ENCODE assay signal across 29 cellular contexts in the genomic region with DNA sequence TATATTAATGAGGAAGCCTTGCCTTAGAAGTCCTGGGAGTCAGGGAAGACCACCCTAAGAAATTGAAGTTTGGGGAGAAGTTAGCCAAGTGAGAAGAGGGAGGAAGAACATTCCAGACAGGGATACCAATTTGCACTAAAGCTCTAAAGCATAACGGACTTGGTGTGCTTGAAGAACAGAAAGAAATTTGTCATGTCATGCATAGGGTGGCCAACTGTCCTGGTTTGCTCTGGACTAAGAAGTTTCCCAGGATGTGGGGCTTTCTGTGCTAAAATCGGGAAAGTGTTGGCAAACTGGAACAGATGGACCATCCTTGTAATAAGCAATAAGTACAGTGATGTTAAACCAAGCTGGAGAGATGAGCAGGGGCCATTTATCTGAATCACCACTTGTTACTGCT.
"Had no signal": no experiment of that assay in that cellular context is flagged by ENCODE, and none has a peak within 500 bp of the region (broad histone marks: within the 10 kb centered on the region; RNA-seq: fewer than 3 reads in every experiment).

No MANE protein-coding gene starts in this region.

- H3K4me1 ChIP-seq: stomach, testis, tibial nerve, transverse colon, upper lobe of left lung, upper lobe of right lung, uterus, vagina had no signal

- H3K9me3 ChIP-seq: stomach, suprapubic skin, testis, thoracic aorta, thyroid gland, tibial artery, tibial nerve, transverse colon, upper lobe of left lung, upper lobe of right lung, uterus, vagina had no signal

- H3K27ac ChIP-seq: stomach, suprapubic skin, testis, thoracic aorta, thyroid gland, tibial artery, tibial nerve, transverse colon, upper lobe of left lung, upper lobe of right lung, uterus, vagina had no signal

- DNase-seq: stimulated activated CD4-positive, alpha-beta T cell treated with anti-CD3 and anti-CD28 coated beads, Interleukin-2, amount 100 ng/mL, for 48 hours; stimulated activated CD4-positive, alpha-beta T cell treated with anti-CD3 and anti-CD28 coated beads, Interleukin-4, amount 100 ng/mL, for 1 hour; stimulated activated CD4-positive, alpha-beta T cell treated with anti-CD3 and anti-CD28 coated beads, Interleukin-4, amount 100 ng/mL, for 24 hours; stimulated activated CD4-positive, alpha-beta T cell treated with anti-CD3 and anti-CD28 coated beads, Interleukin-4, amount 100 ng/mL, for 4 hours; stimulated activated CD8-positive, alpha-beta memory T cell treated with anti-CD3 and anti-CD28 coated beads, Interleukin-4, amount 100 ng/mL, for 48 hours; stimulated activated naive B cell treated with anti-CD40 and anti-IgM and Interleukin-4, amounts not matched to agents 10 μg/mL and 1 μg/mL and 100 μg/mL, for 72 hours; stimulated activated naive CD4-positive, alpha-beta T cell; stimulated activated naive CD4-positive, alpha-beta T cell treated with Interleukin-2 at 50 U/mL for 16 hours; stimulated activated naive CD8-positive, alpha-beta T cell treated with anti-CD3 and anti-CD28 coated beads, Interleukin-15, amount 100 ng/mL, for 72 hours; stimulated activated naive CD8-positive, alpha-beta T cell treated with anti-CD3 and anti-CD28 coated beads, Interleukin-15, Interleukin-2, amounts not matched to agents 100 U/mL and 50 U/mL, for 24 hours; stomach; substantia nigra; testis; thyroid gland; tibial artery; transverse colon; trophoblast cell; upper lobe of left lung; upper lobe of right lung; uterus had no signal

- H3K27me3 ChIP-seq: stomach, suprapubic skin, testis, thyroid gland, tibial artery, tibial nerve, transverse colon, upper lobe of left lung, upper lobe of right lung, uterus, vagina had no signal

- ATAC-seq: stimulated activated effector memory CD8-positive, alpha-beta T cell treated with anti-CD3 and anti-CD28 coated beads, Interleukin-12 subunit alpha, Interleukin-12 subunit beta, amount 100 ng/mL, for 72 hours; stimulated activated naive B cell treated with anti-CD40 and anti-IgM and Interleukin-4, amounts not matched to agents 10 μg/mL and 1 μg/mL and 100 μg/mL, for 72 hours; stimulated activated naive CD8-positive, alpha-beta T cell treated with anti-CD3 and anti-CD28 coated beads, Interleukin-15, amount 100 ng/mL, for 72 hours; stimulated activated naive CD8-positive, alpha-beta T cell treated with anti-CD3 and anti-CD28 coated beads, Interleukin-15, Interleukin-2, amounts not matched to agents 100 U/mL and 50 U/mL, for 24 hours; upper lobe of right lung had no signal

- H3K9me3 Mint-ChIP-seq: stimulated activated effector memory CD8-positive, alpha-beta T cell treated with anti-CD3 and anti-CD28 coated beads, Interleukin-12 subunit alpha, Interleukin-12 subunit beta, amount 100 ng/mL, for 72 hours; stimulated activated memory B cell treated with anti-CD40 and anti-IgM and Interleukin-4, amounts not matched to agents 10 μg/mL and 1 μg/mL and 100 μg/mL, for 72 hours; stimulated activated naive B cell treated with anti-CD40 and anti-IgM and Interleukin-4, amounts not matched to agents 10 μg/mL and 1 μg/mL and 100 μg/mL, for 72 hours; stimulated activated naive CD8-positive, alpha-beta T cell treated with anti-CD3 and anti-CD28 coated beads, Interleukin-15, Interleukin-2, amounts not matched to agents 100 ng/mL and 50 ng/mL, for 24 hours had no signal

- H3K4me3 ChIP-seq: stomach, suprapubic skin, testis, thoracic aorta, thyroid gland, tibial artery, tibial nerve, transverse colon, upper lobe of left lung, upper lobe of right lung, uterus, vagina had no signal

- FAIRE-seq: urothelium cell line had no signal

- H3K27ac Mint-ChIP-seq: stimulated activated effector memory CD8-positive, alpha-beta T cell treated with anti-CD3 and anti-CD28 coated beads, Interleukin-12 subunit alpha, Interleukin-12 subunit beta, amount 100 ng/mL, for 72 hours; stimulated activated memory B cell treated with anti-CD40 and anti-IgM and Interleukin-4, amounts not matched to agents 10 μg/mL and 1 μg/mL and 100 μg/mL, for 72 hours; stimulated activated naive B cell treated with anti-CD40 and anti-IgM and Interleukin-4, amounts not matched to agents 10 μg/mL and 1 μg/mL and 100 μg/mL, for 72 hours; stimulated activated naive CD8-positive, alpha-beta T cell treated with anti-CD3 and anti-CD28 coated beads, Interleukin-15, amount 100 ng/mL, for 72 hours; stimulated activated naive CD8-positive, alpha-beta T cell treated with anti-CD3 and anti-CD28 coated beads, Interleukin-15, Interleukin-2, amounts not matched to agents 100 ng/mL and 50 ng/mL, for 24 hours; type B pancreatic cell had no signal

- H3K36me3 ChIP-seq: stomach, suprapubic skin, thoracic aorta, thyroid gland, tibial artery, tibial nerve, transverse colon, upper lobe of left lung, upper lobe of right lung, uterus, vagina had no signal

- H3K4me3 Mint-ChIP-seq: stimulated activated effector memory CD8-positive, alpha-beta T cell treated with anti-CD3 and anti-CD28 coated beads, Interleukin-12 subunit alpha, Interleukin-12 subunit beta, amount 100 ng/mL, for 72 hours; stimulated activated memory B cell treated with anti-CD40 and anti-IgM and Interleukin-4, amounts not matched to agents 10 μg/mL and 1 μg/mL and 100 μg/mL, for 72 hours; stimulated activated naive B cell treated with anti-CD40 and anti-IgM and Interleukin-4, amounts not matched to agents 10 μg/mL and 1 μg/mL and 100 μg/mL, for 72 hours; stimulated activated naive CD8-positive, alpha-beta T cell treated with anti-CD3 and anti-CD28 coated beads, Interleukin-15, amount 100 ng/mL, for 72 hours; stimulated activated naive CD8-positive, alpha-beta T cell treated with anti-CD3 and anti-CD28 coated beads, Interleukin-15, Interleukin-2, amounts not matched to agents 100 ng/mL and 50 ng/mL, for 24 hours; type B pancreatic cell had no signal

- H3K27me3 Mint-ChIP-seq: stimulated activated memory B cell treated with anti-CD40 and anti-IgM and Interleukin-4, amounts not matched to agents 10 μg/mL and 1 μg/mL and 100 μg/mL, for 72 hours; stimulated activated naive CD8-positive, alpha-beta T cell treated with anti-CD3 and anti-CD28 coated beads, Interleukin-15, amount 100 ng/mL, for 72 hours; stimulated activated naive CD8-positive, alpha-beta T cell treated with anti-CD3 and anti-CD28 coated beads, Interleukin-15, Interleukin-2, amounts not matched to agents 100 ng/mL and 50 ng/mL, for 24 hours; type B pancreatic cell had no signal

- H3K36me3 Mint-ChIP-seq: stimulated activated effector memory CD8-positive, alpha-beta T cell treated with anti-CD3 and anti-CD28 coated beads, Interleukin-12 subunit alpha, Interleukin-12 subunit beta, amount 100 ng/mL, for 72 hours; stimulated activated memory B cell treated with anti-CD40 and anti-IgM and Interleukin-4, amounts not matched to agents 10 μg/mL and 1 μg/mL and 100 μg/mL, for 72 hours; stimulated activated naive B cell treated with anti-CD40 and anti-IgM and Interleukin-4, amounts not matched to agents 10 μg/mL and 1 μg/mL and 100 μg/mL, for 72 hours had no signal

- H3K4me1 Mint-ChIP-seq: stimulated activated effector memory CD8-positive, alpha-beta T cell treated with anti-CD3 and anti-CD28 coated beads, Interleukin-12 subunit alpha, Interleukin-12 subunit beta, amount 100 ng/mL, for 72 hours; stimulated activated memory B cell treated with anti-CD40 and anti-IgM and Interleukin-4, amounts not matched to agents 10 μg/mL and 1 μg/mL and 100 μg/mL, for 72 hours; stimulated activated naive B cell treated with anti-CD40 and anti-IgM and Interleukin-4, amounts not matched to agents 10 μg/mL and 1 μg/mL and 100 μg/mL, for 72 hours had no signal
